Comparison of ENCODE assay signal across 9 cellular contexts in the genomic region with DNA sequence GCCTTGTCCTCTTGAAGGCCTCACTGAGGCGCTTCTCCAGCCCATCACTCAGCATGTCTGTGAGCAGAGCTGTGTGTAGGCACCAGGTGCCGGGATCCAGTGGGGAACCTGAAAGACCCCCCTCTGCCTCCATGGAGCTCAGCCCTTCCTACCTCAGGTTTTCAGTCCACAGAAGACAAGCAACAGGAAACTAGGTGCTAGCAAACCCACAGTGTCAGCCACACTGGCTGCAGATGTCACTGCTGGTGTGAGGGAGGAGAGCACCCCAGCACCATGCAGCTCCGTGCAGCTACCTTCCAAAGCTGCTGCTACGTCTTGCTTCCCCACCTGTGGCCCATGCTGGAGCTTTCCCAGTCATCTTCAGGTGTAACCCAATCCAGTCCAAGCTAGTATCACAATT.
A peak's percentile ranks its signal among the peaks of the same experiment; 100 is the strongest.
DNase-seq lines count a peak whose midpoint lies in the region; ATAC-seq lines count a peak whose summit lies in the region.
"Had no signal": no experiment of that assay in that cellular context is flagged by ENCODE, and none has a peak within 500 bp of the region (broad histone marks: within the 10 kb centered on the region; RNA-seq: fewer than 3 reads in every experiment).

No MANE protein-coding gene starts in this region.

- CTCF ChIA-PET in activated naive CD4-positive, alpha-beta T cell treated with anti-CD3 and anti-CD28 coated beads, Interleukin-2, amount 10 ng/mL, durations not matched to agents 7 days and 5 days (lab: Charles Lee) = interaction anchor here (0.9 to 2.1 kb wide), 9 partner anchors 8 to 45 kb away, joined by 3 to 31 read pairs (median 4); partner anchors contain the start of gene PSTPIP1

- no peaks in the 10 kb centered on the region for H3K9me3 Mint-ChIP-seq in activated naive CD4-positive, alpha-beta T cell treated with anti-CD3 and anti-CD28 coated beads, Interleukin-2, amount 10 ng/mL, durations not matched to agents 7 days and 5 days
- H3K9me3 Mint-ChIP-seq: mesothelial cell of epicardium had no signal

- H3K27me3 Mint-ChIP-seq in activated naive CD4-positive, alpha-beta T cell treated with anti-CD3 and anti-CD28 coated beads, Interleukin-2, amount 10 ng/mL, durations not matched to agents 7 days and 5 days = no peaks in the 10 kb centered on the region

- peaks cover 38% of the 10 kb centered on the region for H3K36me3 Mint-ChIP-seq in activated naive CD4-positive, alpha-beta T cell treated with anti-CD3 and anti-CD28 coated beads, Interleukin-2, amount 10 ng/mL, durations not matched to agents 7 days and 5 days
- H3K36me3 Mint-ChIP-seq: mesothelial cell of epicardium had no signal

- DNase-seq in T-helper 1 cell = peak in 4 of 5 donors; percentile 34 to 71 (median 42)
- DNase-seq in activated naive CD4-positive, alpha-beta T cell treated with anti-CD3 and anti-CD28 coated beads, Interleukin-2, amount 10 ng/mL, durations not matched to agents 7 days and 5 days = peak; percentile 75
- peak; percentile 60 for DNase-seq in stimulated activated CD8-positive, alpha-beta memory T cell treated with anti-CD3 and anti-CD28 coated beads, Interleukin-4, amount 100 ng/mL, for 48 hours
- DNase-seq in KG1 (lab: John Stamatoyannopoulos, UW) = no peak
- DNase-seq in COLO829 (ENCODE audit: low spot score) = no peak
- no peak for DNase-seq in foreskin melanocyte
- DNase-seq: NCI-H2029 treated with DMSO at 0.1 percent for 48 hours had no signal

- H3K27ac Mint-ChIP-seq in activated naive CD4-positive, alpha-beta T cell treated with anti-CD3 and anti-CD28 coated beads, Interleukin-2, amount 10 ng/mL, durations not matched to agents 7 days and 5 days = peak overlapping the region; percentile 97
- H3K27ac Mint-ChIP-seq: mesothelial cell of epicardium had no signal

- ATAC-seq in GM19452 (IDR thresholded peaks at IDR 0.05; ENCODE audit: unreplicated experiment) = peak; percentile 45

- H3K4me1 Mint-ChIP-seq in activated naive CD4-positive, alpha-beta T cell treated with anti-CD3 and anti-CD28 coated beads, Interleukin-2, amount 10 ng/mL, durations not matched to agents 7 days and 5 days = peaks cover 90% of the 10 kb centered on the region
- H3K4me1 Mint-ChIP-seq: mesothelial cell of epicardium had no signal

- H3K4me3 Mint-ChIP-seq in activated naive CD4-positive, alpha-beta T cell treated with anti-CD3 and anti-CD28 coated beads, Interleukin-2, amount 10 ng/mL, durations not matched to agents 7 days and 5 days = peak overlapping the region; percentile 76
- H3K4me3 Mint-ChIP-seq: mesothelial cell of epicardium had no signal

Comparison
In these comparisons a context has a peak if more than half of its experiments do, and no peak if none do; other contexts are left out.
1. DNase-seq: peak in T-helper 1 cell (4 of 5), activated naive CD4-positive, alpha-beta T cell treated with anti-CD3 and anti-CD28 coated beads, Interleukin-2, amount 10 ng/mL, durations not matched to agents 7 days and 5 days (single experiment) and stimulated activated CD8-positive, alpha-beta memory T cell treated with anti-CD3 and anti-CD28 coated beads, Interleukin-4, amount 100 ng/mL, for 48 hours (single experiment); none in KG1 (single experiment), COLO829 (single experiment) and foreskin melanocyte (single experiment).